Comparison of ENCODE assay signal across 12 cellular contexts in genomic region chr5:14134086-14134485, GRCh38.
"Had no signal": no experiment of that assay in that cellular context is flagged by ENCODE, and none has a peak within 500 bp of the region (broad histone marks: within the 10 kb centered on the region; RNA-seq: fewer than 3 reads in every experiment).

No MANE protein-coding gene starts in this region.

- H3K4me3 ChIP-seq: stomach, thoracic aorta had no signal

- H3K36me3 ChIP-seq: stomach, thoracic aorta had no signal

- ATAC-seq: activated CD8-positive, alpha-beta T cell treated with anti-CD3 and anti-CD28 coated beads for 36 hours had no signal

- DNase-seq: activated CD8-positive, alpha-beta memory T cell treated with anti-CD3 and anti-CD28 coated beads, Interleukin-2, amount 50 U/mL, for 4 hours; activated CD8-positive, alpha-beta T cell treated with anti-CD3 and anti-CD28 coated beads for 36 hours; activated naive CD8-positive, alpha-beta T cell treated with anti-CD3 and anti-CD28 coated beads, Interleukin-2, amount 10 ng/mL, durations not matched to agents 7 days and 5 days; anterior cingulate cortex; glutamatergic neuron; immature natural killer cell; mesendoderm; stimulated activated CD4-positive, alpha-beta T cell treated with anti-CD3 and anti-CD28 coated beads, Interleukin-15, amount 100 ng/mL, for 24 hours; stimulated activated CD4-positive, alpha-beta T cell treated with anti-CD3 and anti-CD28 coated beads, Interleukin-4, amount 100 ng/mL, for 4 hours; stomach; T-helper 9 cell had no signal

- H3K27ac ChIP-seq: stomach, thoracic aorta had no signal

- H3K9me3 ChIP-seq: stomach, thoracic aorta had no signal

- H3K27me3 ChIP-seq: stomach had no signal
